Comparison of ENCODE assay signal across 26 cellular contexts in the genomic region with DNA sequence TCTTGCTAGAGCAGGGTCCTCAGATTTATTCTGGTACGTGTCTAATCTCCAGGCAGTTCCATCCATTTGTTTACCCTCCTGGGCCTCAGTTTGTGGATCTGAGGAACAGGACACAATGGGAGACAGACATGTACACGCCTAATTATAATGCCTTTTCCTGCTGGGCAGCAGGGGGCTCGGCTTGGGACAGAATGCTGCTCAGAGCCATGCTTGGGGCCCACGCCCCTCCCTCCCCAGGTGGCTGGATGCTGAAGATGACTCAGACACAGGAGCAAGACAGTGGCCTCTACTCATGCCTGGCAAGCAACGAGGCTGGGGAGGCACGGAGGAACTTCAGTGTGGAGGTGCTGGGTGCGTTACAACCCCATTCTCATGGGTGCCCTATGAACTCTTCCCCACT.
DNase-seq lines count a peak whose midpoint lies in the region; ATAC-seq, FAIRE-seq and TF ChIP-seq lines count a peak whose summit lies in the region.
"Had no signal": no experiment of that assay in that cellular context is flagged by ENCODE, and none has a peak within 500 bp of the region (broad histone marks: within the 10 kb centered on the region; RNA-seq: fewer than 3 reads in every experiment).

No MANE protein-coding gene starts in this region.

- no peak for FAIRE-seq in GM19239 (lab: Jason Lieb, UNC)
- FAIRE-seq: D721Med, HepG2 had no signal

- POLR2A ChIA-PET in WTC11 (lab: Charles Lee), result no interaction called here

- no peaks in the 10 kb centered on the region for H3K9me3 Mint-ChIP-seq in WTC11
- H3K9me3 Mint-ChIP-seq in neural progenitor cell, result no peaks in the 10 kb centered on the region

- H4K20me1 ChIP-seq in neural progenitor cell (ENCODE audit: low read depth), result no peaks in the 10 kb centered on the region

- H3K27me3 ChIP-seq in neural progenitor cell, result no peaks in the 10 kb centered on the region

- DNase-seq in A172 (ENCODE audit: low spot score) (peak; percentile 13), LoVo (ENCODE audit: low spot score) (peak; percentile 28), WTC11 (ENCODE audit: low spot score) (no peak), iPS-NIHi7 (ENCODE audit: extremely low spot score) (peak; percentile 56), foreskin melanocyte (no peak), neural progenitor cell (ENCODE audit: low spot score) (no peak), GM19239 (ENCODE audit: insufficient read length, low spot score) (no peak)
- DNase-seq: 8988T, DMS53, EL, H7, KBM-7, NCI-H1105, NCI-H1694, NCI-H2081 treated with DMSO at 0.1 percent for 48 hours, NCI-H2171 treated with DMSO at 0.1 percent for 48 hours, NCI-H524 treated with DMSO at 0.1 percent for 48 hours, OCI-M1, SHP77 treated with DMSO at 0.1 percent for 48 hours had no signal

- H3K9ac ChIP-seq in neural progenitor cell, result no peak overlapping the region

- H3K4me1 Mint-ChIP-seq in WTC11 (peaks cover 11% of the 10 kb centered on the region), neural progenitor cell (peaks cover 8% of the 10 kb centered on the region)
- H3K4me1 Mint-ChIP-seq: CD14-positive monocyte had no signal

- H3K27ac Mint-ChIP-seq in WTC11 (no peak overlapping the region), neural progenitor cell (no peak overlapping the region)
- H3K27ac Mint-ChIP-seq: B cell, CD14-positive monocyte had no signal

- H3K4me1 ChIP-seq in neural progenitor cell, result peaks cover 4% of the 10 kb centered on the region

- H3K27me3 Mint-ChIP-seq in WTC11 (ENCODE audit: low read depth), result no peaks in the 10 kb centered on the region
- peaks cover 11% of the 10 kb centered on the region for H3K27me3 Mint-ChIP-seq in neural progenitor cell (ENCODE audit: insufficient read depth, low read depth)

- H3F3A ChIP-seq in neural progenitor cell (ENCODE audit: low read depth), result no peaks in the 10 kb centered on the region

- H3K27ac ChIP-seq in neural progenitor cell, result no peak overlapping the region
- H3K27ac ChIP-seq: HL-60, SK-N-MC had no signal

- no peaks in the 10 kb centered on the region for H3K36me3 ChIP-seq in neural progenitor cell

- no peak overlapping the region for H2AFZ ChIP-seq in neural progenitor cell (replicated peaks)

- H3K4me3 ChIP-seq in neural progenitor cell, result no peak overlapping the region
- H3K4me3 ChIP-seq: SK-N-MC had no signal

- no peaks in the 10 kb centered on the region for H3K9me3 ChIP-seq in neural progenitor cell (ENCODE audit: low read depth)

- ATAC-seq in WTC11 (0 out of 2 replicates have a peak, but pooled peaks have one; percentile 16), HG02973 (IDR thresholded peaks at IDR 0.05; ENCODE audit: unreplicated experiment) (no peak)
- ATAC-seq: HepG2 had no signal

- H3K4me3 Mint-ChIP-seq in WTC11 (no peak overlapping the region), neural progenitor cell (no peak overlapping the region)
- H3K4me3 Mint-ChIP-seq: B cell, CD14-positive monocyte had no signal

- no peak overlapping the region for H3K4me2 ChIP-seq in neural progenitor cell

- TF ChIP-seq CTCF in WTC11 (IDR thresholded peaks at IDR 0.05) (no peak), neural progenitor cell (IDR thresholded peaks at IDR 0.05) (no peak)

- CTCF ChIA-PET in WTC11 (lab: Charles Lee), result interaction anchor here (1.1 kb wide), 1 partner anchor 136 kb away, joined by 3 read pairs; no protein-coding TSS in a partner anchor

- H3K79me2 ChIP-seq in neural progenitor cell (ENCODE audit: low read depth), result no peaks in the 10 kb centered on the region

- H3K36me3 Mint-ChIP-seq in WTC11 (no peaks in the 10 kb centered on the region), neural progenitor cell (no peaks in the 10 kb centered on the region)
- H3K36me3 Mint-ChIP-seq: CD14-positive monocyte had no signal

TF ChIP-seq in WTC11, 78 proteins besides CTCF, POLR2A, EP300 and RAD21:
- TF ChIP-seq ZNF138 (CRISPR knock-in tag; conservative IDR thresholded peaks at IDR 0.05), result no peak
- TF ChIP-seq, protein P1, sequence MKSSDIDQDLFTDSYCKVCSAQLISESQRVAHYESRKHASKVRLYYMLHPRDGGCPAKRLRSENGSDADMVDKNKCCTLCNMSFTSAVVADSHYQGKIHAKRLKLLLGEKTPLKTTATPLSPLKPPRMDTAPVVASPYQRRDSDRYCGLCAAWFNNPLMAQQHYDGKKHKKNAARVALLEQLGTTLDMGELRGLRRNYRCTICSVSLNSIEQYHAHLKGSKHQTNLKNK (CRISPR knock-in tag; IDR thresholded peaks at IDR 0.05), result no peak
- TF ChIP-seq, protein P2, sequence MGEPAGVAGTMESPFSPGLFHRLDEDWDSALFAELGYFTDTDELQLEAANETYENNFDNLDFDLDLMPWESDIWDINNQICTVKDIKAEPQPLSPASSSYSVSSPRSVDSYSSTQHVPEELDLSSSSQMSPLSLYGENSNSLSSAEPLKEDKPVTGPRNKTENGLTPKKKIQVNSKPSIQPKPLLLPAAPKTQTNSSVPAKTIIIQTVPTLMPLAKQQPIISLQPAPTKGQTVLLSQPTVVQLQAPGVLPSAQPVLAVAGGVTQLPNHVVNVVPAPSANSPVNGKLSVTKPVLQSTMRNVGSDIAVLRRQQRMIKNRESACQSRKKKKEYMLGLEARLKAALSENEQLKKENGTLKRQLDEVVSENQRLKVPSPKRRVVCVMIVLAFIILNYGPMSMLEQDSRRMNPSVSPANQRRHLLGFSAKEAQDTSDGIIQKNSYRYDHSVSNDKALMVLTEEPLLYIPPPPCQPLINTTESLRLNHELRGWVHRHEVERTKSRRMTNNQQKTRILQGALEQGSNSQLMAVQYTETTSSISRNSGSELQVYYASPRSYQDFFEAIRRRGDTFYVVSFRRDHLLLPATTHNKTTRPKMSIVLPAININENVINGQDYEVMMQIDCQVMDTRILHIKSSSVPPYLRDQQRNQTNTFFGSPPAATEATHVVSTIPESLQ (CRISPR knock-in tag; IDR thresholded peaks at IDR 0.05), result no peak
- TF ChIP-seq, protein P3, sequence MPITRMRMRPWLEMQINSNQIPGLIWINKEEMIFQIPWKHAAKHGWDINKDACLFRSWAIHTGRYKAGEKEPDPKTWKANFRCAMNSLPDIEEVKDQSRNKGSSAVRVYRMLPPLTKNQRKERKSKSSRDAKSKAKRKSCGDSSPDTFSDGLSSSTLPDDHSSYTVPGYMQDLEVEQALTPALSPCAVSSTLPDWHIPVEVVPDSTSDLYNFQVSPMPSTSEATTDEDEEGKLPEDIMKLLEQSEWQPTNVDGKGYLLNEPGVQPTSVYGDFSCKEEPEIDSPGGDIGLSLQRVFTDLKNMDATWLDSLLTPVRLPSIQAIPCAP (CRISPR knock-in tag; IDR thresholded peaks at IDR 0.05), result no peak
- no peak for TF ChIP-seq SMAD3 (CRISPR knock-in tag; IDR thresholded peaks at IDR 0.05; ENCODE audit: borderline replicate concordance)
- TF ChIP-seq, protein P4, sequence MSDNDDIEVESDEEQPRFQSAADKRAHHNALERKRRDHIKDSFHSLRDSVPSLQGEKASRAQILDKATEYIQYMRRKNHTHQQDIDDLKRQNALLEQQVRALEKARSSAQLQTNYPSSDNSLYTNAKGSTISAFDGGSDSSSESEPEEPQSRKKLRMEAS (CRISPR knock-in tag; IDR thresholded peaks at IDR 0.05), result no peak
- TF ChIP-seq FOXK1 (CRISPR knock-in tag; IDR thresholded peaks at IDR 0.05), result no peak
- no peak for TF ChIP-seq NR2C2 (CRISPR knock-in tag; IDR thresholded peaks at IDR 0.05)
- TF ChIP-seq TEAD4 (CRISPR knock-in tag; IDR thresholded peaks at IDR 0.05), result no peak
- TF ChIP-seq, protein P5, sequence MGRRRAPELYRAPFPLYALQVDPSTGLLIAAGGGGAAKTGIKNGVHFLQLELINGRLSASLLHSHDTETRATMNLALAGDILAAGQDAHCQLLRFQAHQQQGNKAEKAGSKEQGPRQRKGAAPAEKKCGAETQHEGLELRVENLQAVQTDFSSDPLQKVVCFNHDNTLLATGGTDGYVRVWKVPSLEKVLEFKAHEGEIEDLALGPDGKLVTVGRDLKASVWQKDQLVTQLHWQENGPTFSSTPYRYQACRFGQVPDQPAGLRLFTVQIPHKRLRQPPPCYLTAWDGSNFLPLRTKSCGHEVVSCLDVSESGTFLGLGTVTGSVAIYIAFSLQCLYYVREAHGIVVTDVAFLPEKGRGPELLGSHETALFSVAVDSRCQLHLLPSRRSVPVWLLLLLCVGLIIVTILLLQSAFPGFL (CRISPR knock-in tag; IDR thresholded peaks at IDR 0.05; ENCODE audit: borderline replicate concordance), result no peak
- TF ChIP-seq ZNF671 (CRISPR knock-in tag; IDR thresholded peaks at IDR 0.05), result no peak
- TF ChIP-seq CREM (CRISPR knock-in tag; IDR thresholded peaks at IDR 0.05), result no peak
- TF ChIP-seq, protein P6, sequence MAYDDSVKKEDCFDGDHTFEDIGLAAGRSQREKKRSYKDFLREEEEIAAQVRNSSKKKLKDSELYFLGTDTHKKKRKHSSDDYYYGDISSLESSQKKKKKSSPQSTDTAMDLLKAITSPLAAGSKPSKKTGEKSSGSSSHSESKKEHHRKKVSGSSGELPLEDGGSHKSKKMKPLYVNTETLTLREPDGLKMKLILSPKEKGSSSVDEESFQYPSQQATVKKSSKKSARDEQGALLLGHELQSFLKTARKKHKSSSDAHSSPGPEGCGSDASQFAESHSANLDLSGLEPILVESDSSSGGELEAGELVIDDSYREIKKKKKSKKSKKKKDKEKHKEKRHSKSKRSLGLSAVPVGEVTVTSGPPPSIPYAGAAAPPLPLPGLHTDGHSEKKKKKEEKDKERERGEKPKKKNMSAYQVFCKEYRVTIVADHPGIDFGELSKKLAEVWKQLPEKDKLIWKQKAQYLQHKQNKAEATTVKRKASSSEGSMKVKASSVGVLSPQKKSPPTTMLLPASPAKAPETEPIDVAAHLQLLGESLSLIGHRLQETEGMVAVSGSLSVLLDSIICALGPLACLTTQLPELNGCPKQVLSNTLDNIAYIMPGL (CRISPR knock-in tag; IDR thresholded peaks at IDR 0.05), result no peak
- no peak for TF ChIP-seq TP53 (CRISPR knock-in tag; IDR thresholded peaks at IDR 0.05)
- TF ChIP-seq RORB (CRISPR knock-in tag; IDR thresholded peaks at IDR 0.05), result no peak

Comparison
In these comparisons a context has a peak if more than half of its experiments do, and no peak if none do; other contexts are left out.
1. DNase-seq: peak in A172 (single experiment), LoVo (single experiment) and iPS-NIHi7 (single experiment); none in WTC11 (single experiment), foreskin melanocyte (single experiment), neural progenitor cell (single experiment) and GM19239 (single experiment).